22 cellular contexts compared by ENCODE assay signal in the genomic region with DNA sequence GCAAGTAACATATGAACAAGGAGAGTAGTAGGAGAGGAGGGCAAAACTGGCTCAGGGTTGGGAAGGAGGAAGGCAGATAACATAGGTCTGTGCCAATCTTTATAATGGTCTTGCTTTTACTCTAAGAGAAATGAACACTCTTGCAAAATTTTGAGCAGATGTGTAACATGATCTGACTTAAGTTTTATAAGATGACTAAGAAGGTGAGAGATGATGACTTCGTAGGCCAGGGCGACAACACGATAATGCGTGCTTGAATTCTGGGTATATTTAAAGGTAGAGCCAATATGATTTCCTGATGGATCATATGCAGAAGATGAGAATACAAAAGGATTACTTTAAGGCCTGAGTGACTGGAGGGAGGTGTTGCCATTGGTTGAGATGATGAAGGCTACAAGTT.
DNase-seq lines count a peak whose midpoint lies in the region; ATAC-seq and TF ChIP-seq lines count a peak whose summit lies in the region.
"Had no signal": no experiment of that assay in that cellular context is flagged by ENCODE, and none has a peak within 500 bp of the region (broad histone marks: within the 10 kb centered on the region; RNA-seq: fewer than 3 reads in every experiment).

No MANE protein-coding gene starts in this region.

- H3K9me3 Mint-ChIP-seq in immature natural killer cell = no peaks in the 10 kb centered on the region
- H3K9me3 Mint-ChIP-seq: CD4-positive, alpha-beta T cell had no signal

- H3K9me2 ChIP-seq in GM23248 (ENCODE audit: insufficient read depth) = no peaks in the 10 kb centered on the region

- CTCF ChIA-PET in mammary epithelial cell (lab: Charles Lee; ENCODE audit: low non-redundant PET) = no interaction called here

- H3K27ac ChIP-seq in GM23248 = no peak overlapping the region
- no peak overlapping the region for H3K27ac ChIP-seq in mammary epithelial cell (ENCODE audit: insufficient read depth, low read depth, low read length)
- H3K27ac ChIP-seq: A549, KMS-11, Peyer's patch had no signal

- H3K27me3 ChIP-seq in GM23248 (replicated peaks; ENCODE audit: insufficient read depth) (no peaks in the 10 kb centered on the region), mammary epithelial cell (ENCODE audit: insufficient read depth, low read length) (no peaks in the 10 kb centered on the region)
- H3K27me3 ChIP-seq: MG63, Peyer's patch had no signal

- H3F3A ChIP-seq in GM23248 (ENCODE audit: insufficient read depth) = no peaks in the 10 kb centered on the region

- H3K9ac ChIP-seq in GM23248 (no peak overlapping the region), mammary epithelial cell (ENCODE audit: insufficient read depth, low read length) (no peak overlapping the region)
- H3K9ac ChIP-seq: KMS-11 had no signal

- H3K36me3 Mint-ChIP-seq in immature natural killer cell = no peaks in the 10 kb centered on the region

- TF ChIP-seq CTCF in mammary epithelial cell (conservative IDR thresholded peaks at IDR 0.05 in 1 of 2, IDR thresholded peaks at IDR 0.05 in 1 of 2; ENCODE audit: extremely low read depth in 1 of 2, insufficient read depth in 1 of 2, low read depth in 1 of 2, low read length in 2 of 2) = no peak

- no peaks in the 10 kb centered on the region for H3K9me3 ChIP-seq in GM23248 (ENCODE audit: low read depth)
- H3K9me3 ChIP-seq in mammary epithelial cell (replicated peaks; ENCODE audit: insufficient read depth, low read length) = no peaks in the 10 kb centered on the region
- H3K9me3 ChIP-seq: A549, MG63, Peyer's patch had no signal

- H3K4me3 ChIP-seq in GM23248 = no peak overlapping the region
- no peak overlapping the region for H3K4me3 ChIP-seq in mammary epithelial cell (replicated peaks in 1 of 3; ENCODE audit: insufficient read depth in 1 of 3, low read depth in 2 of 3, low read length in 3 of 3)
- H3K4me3 ChIP-seq: A549, MG63, Peyer's patch had no signal

- H3K4me3 Mint-ChIP-seq in immature natural killer cell = no peak overlapping the region
- H3K4me3 Mint-ChIP-seq: CD4-positive, alpha-beta T cell had no signal

- no peaks in the 10 kb centered on the region for H3K4me1 ChIP-seq in GM23248 (ENCODE audit: insufficient read depth)
- H3K4me1 ChIP-seq in mammary epithelial cell (ENCODE audit: insufficient read depth, low read length) = no peaks in the 10 kb centered on the region
- H3K4me1 ChIP-seq: A549, Peyer's patch had no signal

- H3K27ac Mint-ChIP-seq in immature natural killer cell = no peak overlapping the region
- H3K27ac Mint-ChIP-seq: CD4-positive, alpha-beta T cell had no signal

- dilution Hi-C loops in mammary epithelial cell (cut with HindIII; ENCODE audit: low sequenced_read_pairs) = no loop called here

- H3K79me2 ChIP-seq in GM23248 (ENCODE audit: insufficient read depth) (no peaks in the 10 kb centered on the region), mammary epithelial cell (ENCODE audit: insufficient read depth, low read length) (no peaks in the 10 kb centered on the region)

- ATAC-seq in GM18873 (IDR thresholded peaks at IDR 0.05; ENCODE audit: low FRiP score, unreplicated experiment) = no peak
- ATAC-seq: A549, HCT116, HepG2 had no signal

- no peak overlapping the region for H2AFZ ChIP-seq in GM23248
- peak overlapping the region; percentile 27 for H2AFZ ChIP-seq in mammary epithelial cell (ENCODE audit: low read depth, low read length)

- H3K27me3 Mint-ChIP-seq in immature natural killer cell (ENCODE audit: low read depth in 3 of 3) = peaks cover 1 to 6% (median 3%) of the 10 kb centered on the region in 3 donors
- H3K27me3 Mint-ChIP-seq: CD4-positive, alpha-beta T cell had no signal

- WGBS in GM23248 (ENCODE audit: low coverage in 1 of 2, low lambda C conversion rate in 2 of 2, missing lambda C conversion rate in 2 of 2), 2 experiments = 50 to 54% methylated on average over 4 of the region's 4 CpGs
- 86% methylated on average over 4 of the region's 4 CpGs for WGBS in mammary epithelial cell (ENCODE audit: low coverage, missing lambda C conversion rate)

- H4K20me1 ChIP-seq in GM23248 (ENCODE audit: insufficient read depth) (no peaks in the 10 kb centered on the region), mammary epithelial cell (ENCODE audit: insufficient read depth, low read length) (no peaks in the 10 kb centered on the region)

- intact Hi-C loops in mammary epithelial cell (cut with micrococcal nuclease) = no loop called here

- no peaks in the 10 kb centered on the region for H3K4me1 Mint-ChIP-seq in immature natural killer cell

- in situ Hi-C loops in GM23248 (cut with MboI) = no loop called here
- in situ Hi-C loops in mammary epithelial cell (cut with MboI; ENCODE audit: low sequenced_read_pairs in 2 of 2) = no loop called here

- H3K4me2 ChIP-seq in GM23248 (ENCODE audit: unreplicated experiment) = no peak overlapping the region
- H3K4me2 ChIP-seq in mammary epithelial cell (ENCODE audit: insufficient read depth, low read depth, low read length) = no peak overlapping the region
- H3K4me2 ChIP-seq: A549, KMS-11 had no signal

- peak; percentile 58 for DNase-seq in GM23248
- DNase-seq in LHCN-M2 (ENCODE audit: low read depth) = peak; percentile 30
- peak; percentile 9 for DNase-seq in mammary epithelial cell
- DNase-seq in iris pigment epithelial cell (ENCODE audit: low read depth) = peak; percentile 63
- no peak for DNase-seq in DMS153 (lab: John Stamatoyannopoulos, UW)
- no peak for DNase-seq in NCI-H446 treated with DMSO at 0.1 percent for 48 hours (lab: John Stamatoyannopoulos, UW)
- DNase-seq in immature natural killer cell = no peak
- DNase-seq: CD4-positive, alpha-beta T cell; MG63; NCI-H1048; NCI-H1436 treated with DMSO at 0.1 percent for 48 hours; NCI-H2029; NCI-H446; NCI-H69; Peyer's patch; Right ventricle myocardium superior; SW 1271 had no signal

- BruUV-seq in mammary epithelial cell (replicated peaks; lab: Mats Ljungman, UMichigan) = no TSS peak

- H3K36me3 ChIP-seq in GM23248 (ENCODE audit: low read depth) (no peaks in the 10 kb centered on the region; the same call in 1 of the 2 replicates), mammary epithelial cell (ENCODE audit: insufficient read depth, low read length) (no peaks in the 10 kb centered on the region)
- H3K36me3 ChIP-seq: MG63, Peyer's patch had no signal

Comparison
In these comparisons a context has a peak if more than half of its experiments do, and no peak if none do; other contexts are left out.
1. DNase-seq: peak in GM23248 (single experiment), LHCN-M2 (single experiment), mammary epithelial cell (single experiment) and iris pigment epithelial cell (single experiment); none in DMS153 (single experiment), NCI-H446 treated with DMSO at 0.1 percent for 48 hours (single experiment) and immature natural killer cell (0 of 3).